ENCODE assay signal across 8 cellular contexts in genomic region chr2:159939946-159940345, GRCh38. TPM values are rescaled to one million over a fixed set of nuclear protein-coding genes. Genes with fewer than 3 reads are reported as not detected.
DNase-seq lines count a peak whose midpoint lies in the region; ATAC-seq and TF ChIP-seq lines count a peak whose summit lies in the region.

No MANE protein-coding gene starts in this region.

- DNase-seq in COLO829 (ENCODE audit: low spot score) (peak; percentile 23), NCI-H748 (lab: John Stamatoyannopoulos, UW; ENCODE audit: unreplicated experiment) (peak; percentile 55), foreskin keratinocyte (no peak), NCI-H2227 (lab: John Stamatoyannopoulos, UW; ENCODE audit: unreplicated experiment) (no peak), NCI-H187 treated with DMSO at 0.1 percent for 48 hours (lab: John Stamatoyannopoulos, UW) (no peak), DMS79 treated with DMSO at 0.1 percent for 48 hours (lab: John Stamatoyannopoulos, UW) (no peak)

- no peaks in the 10 kb centered on the region for H3K27me3 ChIP-seq in foreskin keratinocyte

- peaks cover 5% of the 10 kb centered on the region for H3K4me1 ChIP-seq in foreskin keratinocyte

- ATAC-seq in GM19023 (IDR thresholded peaks at IDR 0.05; ENCODE audit: unreplicated experiment) (peak; percentile 87), HG03066 (IDR thresholded peaks at IDR 0.05; ENCODE audit: low read depth, unreplicated experiment) (peak; percentile 93), foreskin keratinocyte (no peak)

- TF ChIP-seq CTCF in foreskin keratinocyte (conservative IDR thresholded peaks at IDR 0.05): peak; percentile 53

- H3K27ac ChIP-seq in foreskin keratinocyte: no peak overlapping the region

RNA-seq across cellular contexts. Expression of gene LY75, which starts 35.4 kb away (rescaled TPM):
- 0.71 and 3.5 TPM in 2 replicates for total RNA-seq in foreskin keratinocyte
- 0.31 and 0.79 TPM in 2 replicates for polyA plus RNA-seq in foreskin keratinocyte

Comparison
In these comparisons a context has a peak if more than half of its experiments do, and no peak if none do; other contexts are left out.
1. DNase-seq: peak in COLO829 (single experiment) and NCI-H748 (single experiment); none in foreskin keratinocyte (0 of 2), NCI-H2227 (single experiment), NCI-H187 treated with DMSO at 0.1 percent for 48 hours (single experiment) and DMS79 treated with DMSO at 0.1 percent for 48 hours (single experiment).